ENCODE assay signal across 15 cellular contexts in the genomic region with DNA sequence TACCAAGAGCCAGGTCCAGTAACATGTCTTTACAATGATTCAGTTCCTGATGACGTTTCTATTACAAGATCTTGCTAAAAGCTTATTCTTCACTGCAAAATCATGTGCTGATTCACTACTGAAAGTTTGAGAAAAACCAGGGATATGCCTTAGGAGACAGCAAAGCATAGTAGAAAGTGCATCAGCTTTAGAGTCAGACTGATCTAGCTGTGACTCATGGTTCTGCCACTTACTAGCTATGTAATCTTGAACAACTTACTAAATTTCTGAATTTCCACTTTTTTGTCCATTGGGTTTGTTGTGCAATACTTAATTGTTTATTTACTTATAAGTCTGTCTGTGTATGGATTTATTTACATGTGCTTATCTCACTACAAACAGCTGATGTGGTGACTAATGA.
DNase-seq lines count a peak whose midpoint lies in the region; ATAC-seq and TF ChIP-seq lines count a peak whose summit lies in the region.
"Had no signal": no experiment of that assay in that cellular context is flagged by ENCODE, and none has a peak within 500 bp of the region (broad histone marks: within the 10 kb centered on the region; RNA-seq: fewer than 3 reads in every experiment).

No MANE protein-coding gene starts in this region.

- peak; percentile 75 for ATAC-seq in lung (ENCODE audit: insufficient read depth, low FRiP score)
- ATAC-seq in GM19324 (IDR thresholded peaks at IDR 0.05; ENCODE audit: low FRiP score, unreplicated experiment): no peak
- ATAC-seq: activated naive CD8-positive, alpha-beta T cell treated with anti-CD3 and anti-CD28 coated beads, Interleukin-2, amount 50 U/mL, for 24 hours had no signal

- no peak for TF ChIP-seq CTCF in AG09319 (IDR thresholded peaks at IDR 0.05; ENCODE audit: low read depth, low read length)
- TF ChIP-seq CTCF in lung (IDR thresholded peaks at IDR 0.05; ENCODE audit: control extremely low read depth, extremely low read depth): no peak
- TF ChIP-seq CTCF in tibial nerve (IDR thresholded peaks at IDR 0.05): no peak

- no peak for TF ChIP-seq POLR2A in tibial nerve (IDR thresholded peaks at IDR 0.05)

- DNase-seq in AG09319 (ENCODE audit: extremely low read depth, low read depth): peak; percentile 84
- DNase-seq in NCI-H460 (ENCODE audit: extremely low read depth, low read depth): peak; percentile 37
- peak; percentile 97 for DNase-seq in dedifferentiated amniotic fluid mesenchymal stem cell (ENCODE audit: extremely low spot score)
- no peak for DNase-seq in lung (ENCODE audit: low spot score)
- no peak for DNase-seq in tibial nerve (ENCODE audit: low spot score in 2 of 2)
- no peak for DNase-seq in HUDEP-2 (lab: John Stamatoyannopoulos, UW; ENCODE audit: unreplicated experiment in 76 of 76)
- no peak for DNase-seq in GDM1 (lab: John Stamatoyannopoulos, UW)
- DNase-seq: activated CD8-positive, alpha-beta memory T cell treated with anti-CD3 and anti-CD28 coated beads, Interleukin-2, amount 50 U/mL, for 4 hours; activated naive CD8-positive, alpha-beta T cell treated with anti-CD3 and anti-CD28 coated beads, Interleukin-2, amount 50 U/mL, for 24 hours; CD8-positive, alpha-beta memory T cell; islet precursor cell; Karpas-422; NCI-H2171; uterus had no signal

- H3K9me3 ChIP-seq in lung (ENCODE audit: control insufficient read depth in 2 of 2, insufficient read depth in 1 of 2, low read length in 1 of 2) (no peaks in the 10 kb centered on the region), tibial nerve (no peaks in the 10 kb centered on the region)
- H3K9me3 ChIP-seq: uterus had no signal

- H3K4me3 ChIP-seq in lung (no peak overlapping the region), tibial nerve (no peak overlapping the region)
- H3K4me3 ChIP-seq: uterus had no signal

- H3K27ac ChIP-seq in lung (ENCODE audit: low read depth in 1 of 2, low read length in 1 of 2) (no peak overlapping the region), tibial nerve (no peak overlapping the region)

- no peaks in the 10 kb centered on the region for H3K27me3 ChIP-seq in lung (ENCODE audit: control insufficient read depth, insufficient read depth)
- H3K27me3 ChIP-seq in tibial nerve: no peaks in the 10 kb centered on the region
- H3K27me3 ChIP-seq: uterus had no signal

- no peaks in the 10 kb centered on the region for H3K4me1 ChIP-seq in lung (ENCODE audit: control insufficient read depth in 2 of 2, insufficient read depth in 2 of 2, low read length in 2 of 2)
- no peaks in the 10 kb centered on the region for H3K4me1 ChIP-seq in tibial nerve
- H3K4me1 ChIP-seq: uterus had no signal

- WGBS in lung, 2 donors: 66 to 69% methylated on average over 1 of the region's 1 CpG
- WGBS in tibial nerve, 2 donors: 50 to 66% methylated on average over 1 of the region's 1 CpG

- TF ChIP-seq EP300 in tibial nerve (IDR thresholded peaks at IDR 0.05): no peak

- no peaks in the 10 kb centered on the region for H3K36me3 ChIP-seq in lung (ENCODE audit: control insufficient read depth in 2 of 2, insufficient read depth in 2 of 2, low read length in 2 of 2)
- no peaks in the 10 kb centered on the region for H3K36me3 ChIP-seq in tibial nerve
- H3K36me3 ChIP-seq: uterus had no signal

Comparison
In these comparisons a context has a peak if more than half of its experiments do, and no peak if none do; other contexts are left out.
1. DNase-seq: peak in AG09319 (single experiment), NCI-H460 (single experiment) and dedifferentiated amniotic fluid mesenchymal stem cell (single experiment); none in lung (single experiment), tibial nerve (0 of 2), HUDEP-2 (0 of 76) and GDM1 (single experiment).